Comparison of ENCODE assay signal across 1 cellular context in genomic region chr2:145543155-145543554, GRCh38.
TF ChIP-seq lines count a peak whose summit lies in the region.

No MANE protein-coding gene starts in this region.

TF ChIP-seq in IMR-90, 13 proteins besides CTCF, POLR2A, EP300 and RAD21:
- TF ChIP-seq MXI1 (IDR thresholded peaks at IDR 0.05; ENCODE audit: borderline replicate concordance, low read depth, low read length), result no peak
